Comparison of ENCODE assay signal across 26 cellular contexts in genomic region chr2:22291074-22291473, GRCh38.
"Had no signal": no experiment of that assay in that cellular context is flagged by ENCODE, and none has a peak within 500 bp of the region (broad histone marks: within the 10 kb centered on the region; RNA-seq: fewer than 3 reads in every experiment).

No MANE protein-coding gene starts in this region.

- H3K27me3 ChIP-seq: neural progenitor cell, ovary, right lobe of liver, sigmoid colon, suprapubic skin, testis, tibial artery, transverse colon, upper lobe of right lung, vagina had no signal

- H2AFZ ChIP-seq: neural progenitor cell, parathyroid adenoma had no signal

- H3K36me3 ChIP-seq: neural progenitor cell, ovary, right lobe of liver, sigmoid colon, suprapubic skin, tibial artery, transverse colon, upper lobe of right lung, vagina had no signal

- ATAC-seq: natural killer cell; psoas muscle; right cardiac atrium; right lobe of liver; stimulated activated memory B cell treated with anti-CD40 and anti-IgM and Interleukin-4, amounts not matched to agents 10 μg/mL and 1 μg/mL and 100 μg/mL, for 72 hours; stimulated activated naive CD8-positive, alpha-beta T cell treated with anti-CD3 and anti-CD28 coated beads, Interleukin-15, amount 100 ng/mL, for 72 hours; stimulated activated naive CD8-positive, alpha-beta T cell treated with anti-CD3 and anti-CD28 coated beads, Interleukin-15, Interleukin-2, amounts not matched to agents 100 U/mL and 50 U/mL, for 24 hours had no signal

- H3K27ac ChIP-seq: neural progenitor cell, ovary, parathyroid adenoma, psoas muscle, right lobe of liver, sigmoid colon, suprapubic skin, testis, tibial artery, transverse colon, upper lobe of right lung, vagina had no signal

- H3K9me3 ChIP-seq: ovary, psoas muscle, right lobe of liver, sigmoid colon, suprapubic skin, testis, tibial artery, transverse colon, upper lobe of right lung, vagina had no signal

- H3K79me2 ChIP-seq: parathyroid adenoma had no signal

- H3K9ac ChIP-seq: neural progenitor cell, parathyroid adenoma had no signal

- H3K4me3 ChIP-seq: neural progenitor cell, ovary, psoas muscle, right lobe of liver, sigmoid colon, suprapubic skin, testis, tibial artery, transverse colon, upper lobe of right lung, vagina had no signal

- H3K4me1 ChIP-seq: neural progenitor cell, parathyroid adenoma, psoas muscle, right lobe of liver, suprapubic skin, testis, tibial artery, transverse colon, upper lobe of right lung, vagina had no signal

- DNase-seq: natural killer cell; occipital lobe; ovary; posterior cingulate gyrus; psoas muscle; right cardiac atrium; right lobe of liver; sigmoid colon; small intestine; stimulated activated CD4-positive, alpha-beta T cell treated with anti-CD3 and anti-CD28 coated beads, Interleukin-15, amount 100 ng/mL, for 24 hours; stimulated activated CD4-positive, alpha-beta T cell treated with anti-CD3 and anti-CD28 coated beads, Interleukin-2, amount 100 ng/mL, for 24 hours; stimulated activated CD4-positive, alpha-beta T cell treated with anti-CD3 and anti-CD28 coated beads, Interleukin-2, amount 100 ng/mL, for 48 hours; stimulated activated CD4-positive, alpha-beta T cell treated with anti-CD3 and anti-CD28 coated beads, Interleukin-4, amount 100 ng/mL, for 24 hours; stimulated activated naive CD4-positive, alpha-beta T cell; stimulated activated naive CD8-positive, alpha-beta T cell treated with anti-CD3 and anti-CD28 coated beads, Interleukin-15, amount 100 ng/mL, for 72 hours; stimulated activated naive CD8-positive, alpha-beta T cell treated with anti-CD3 and anti-CD28 coated beads, Interleukin-15, Interleukin-2, amounts not matched to agents 100 U/mL and 50 U/mL, for 24 hours; substantia nigra; testis; tibial artery; transverse colon; upper lobe of right lung had no signal

- H3K4me2 ChIP-seq: neural progenitor cell had no signal
